In genomic region chr5:150461231-150461630, GRCh38 we compare ENCODE assay signal across 8 cellular contexts. TPM values are rescaled to one million over a fixed set of nuclear protein-coding genes. Genes with fewer than 3 reads are reported as not detected.
DNase-seq lines count a peak whose midpoint lies in the region; ATAC-seq and TF ChIP-seq lines count a peak whose summit lies in the region.

No MANE protein-coding gene starts in this region.

- H3K36me3 Mint-ChIP-seq in CD4-positive, alpha-beta T cell (ENCODE audit: low read depth): no peaks in the 10 kb centered on the region

- no peaks in the 10 kb centered on the region for H3K9me3 ChIP-seq in CD4-positive, alpha-beta T cell (ENCODE audit: control insufficient read depth, low read length)
- no peaks in the 10 kb centered on the region for H3K9me3 ChIP-seq in NT2/D1 (ENCODE audit: insufficient read depth, low read length)

- peak overlapping the region; percentile 77 for H3K27ac Mint-ChIP-seq in CD4-positive, alpha-beta T cell

- CTCF ChIA-PET in CD4-positive, alpha-beta T cell (lab: Charles Lee): interaction anchor here (0.7 kb wide), 1 partner anchor 11 kb away, joined by 3 read pairs; no protein-coding TSS in a partner anchor

- no peak overlapping the region for H3K4me3 ChIP-seq in NT2/D1 (ENCODE audit: insufficient read length, low read depth)
- no peak overlapping the region for H3K4me3 ChIP-seq in coronary artery

- POLR2A ChIA-PET in CD4-positive, alpha-beta T cell (lab: Charles Lee): interaction anchor here (1.8 kb wide), 1 partner anchor 11 kb away, joined by 11 read pairs; the partner anchor contains the start of gene RPS14

- no peaks in the 10 kb centered on the region for H3K27me3 ChIP-seq in CD4-positive, alpha-beta T cell (ENCODE audit: control insufficient read depth, insufficient read depth, low read length)
- no peaks in the 10 kb centered on the region for H3K27me3 ChIP-seq in NT2/D1 (ENCODE audit: insufficient read depth, insufficient read length)

- H3K36me3 ChIP-seq in NT2/D1 (ENCODE audit: insufficient read depth, insufficient read length, low read length): no peaks in the 10 kb centered on the region

- no peak overlapping the region for H3K4me3 Mint-ChIP-seq in CD4-positive, alpha-beta T cell

- no peaks in the 10 kb centered on the region for H3K9me3 Mint-ChIP-seq in CD4-positive, alpha-beta T cell

- TF ChIP-seq CTCF in CD4-positive, alpha-beta T cell (IDR thresholded peaks at IDR 0.05): no peak
- no peak for TF ChIP-seq CTCF in coronary artery (IDR thresholded peaks at IDR 0.05)

- H3K4me1 ChIP-seq in NT2/D1 (ENCODE audit: insufficient read depth, insufficient read length): peaks cover 21% of the 10 kb centered on the region

- no peak overlapping the region for H3K27ac ChIP-seq in CD4-positive, alpha-beta T cell (ENCODE audit: low read depth, low read length)
- no peak overlapping the region for H3K27ac ChIP-seq in coronary artery

- no peak for DNase-seq in CD4-positive, alpha-beta T cell
- DNase-seq in GM19240 (ENCODE audit: insufficient read length, low spot score) (peak; percentile 76), NT2/D1 (ENCODE audit: low read depth, low spot score) (no peak), coronary artery (ENCODE audit: low spot score) (no peak), putamen (ENCODE audit: low spot score) (no peak), NCI-H1436 treated with DMSO at 0.1 percent for 48 hours (lab: John Stamatoyannopoulos, UW) (no peak), GOT3 (lab: John Stamatoyannopoulos, UW) (no peak)

- intact Hi-C loops in CD4-positive, alpha-beta T cell (cut with DNase I, micrococcal nuclease): loop anchor here in 1 of 2 experiments (5.0 kb wide), 1 partner anchor 101 kb away; no protein-coding TSS in a partner anchor

- no peaks in the 10 kb centered on the region for H3K27me3 Mint-ChIP-seq in CD4-positive, alpha-beta T cell

- ATAC-seq in CD4-positive, alpha-beta T cell (ENCODE audit: poor library complexity): no peak
- ATAC-seq in HG03196 (IDR thresholded peaks at IDR 0.05; ENCODE audit: unreplicated experiment): peak; percentile 67

- H3K4me1 Mint-ChIP-seq in CD4-positive, alpha-beta T cell (ENCODE audit: low read depth): peaks cover 45% of the 10 kb centered on the region

- H3K9ac ChIP-seq in NT2/D1 (ENCODE audit: insufficient read length, low read depth): peak overlapping the region; percentile 53

RNA-seq across cellular contexts. Expression of gene RPS14, which starts 11.7 kb away (rescaled TPM):
- total RNA-seq in CD4-positive, alpha-beta T cell: 1,000 to 10,000 TPM; 5,224 to 5,317 TPM

RNA-seq across cellular contexts. Expression of gene NDST1, which starts 46.7 kb away (rescaled TPM):
- total RNA-seq in CD4-positive, alpha-beta T cell: 1 to 10 TPM; 1.1 to 1.6 TPM

RNA-seq across cellular contexts. Expression of gene CD74, which starts 48.5 kb away (rescaled TPM):
- 100 to 1,000 TPM; 299 to 303 TPM for total RNA-seq in CD4-positive, alpha-beta T cell
